Comparison of ENCODE assay signal across 9 cellular contexts in the genomic region with DNA sequence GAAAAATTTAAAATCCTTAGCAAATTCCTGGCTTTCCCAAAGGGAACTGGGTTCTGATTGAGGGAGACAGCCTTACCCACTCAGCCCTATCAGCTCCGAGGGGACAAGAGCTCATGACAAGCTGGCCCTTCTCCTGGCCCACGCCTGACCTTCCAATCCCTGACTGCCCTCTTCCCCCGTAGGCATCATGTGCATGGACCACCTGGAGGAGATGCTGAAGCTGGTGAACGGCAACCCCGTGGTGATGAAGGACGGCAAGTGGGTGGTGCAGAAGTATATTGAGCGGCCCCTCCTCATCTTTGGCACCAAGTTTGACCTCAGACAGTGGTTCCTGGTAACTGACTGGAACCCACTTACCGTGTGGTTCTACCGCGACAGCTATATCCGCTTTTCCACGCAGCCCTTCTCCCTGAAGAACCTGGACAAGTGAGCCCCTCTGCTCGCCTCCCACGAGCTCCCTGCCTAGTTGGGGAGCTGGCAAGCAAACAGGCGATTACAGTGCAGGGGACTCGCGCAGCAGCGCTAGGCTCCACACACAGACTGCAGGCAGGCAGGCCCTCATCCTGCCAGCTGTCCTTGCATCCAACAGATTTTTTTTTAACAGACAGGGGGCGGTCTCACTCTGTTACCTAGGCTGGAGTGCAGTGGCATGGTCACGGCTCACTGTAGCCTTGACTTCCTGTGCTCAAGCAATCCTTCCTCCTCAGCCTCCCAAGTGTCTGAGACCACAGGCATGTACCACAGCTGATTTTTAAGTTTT. TPM values are rescaled to one million over a fixed set of nuclear protein-coding genes. Genes with fewer than 3 reads are reported as not detected.
DNase-seq lines count a peak whose midpoint lies in the region; ATAC-seq and TF ChIP-seq lines count a peak whose summit lies in the region.
"Had no signal": no experiment of that assay in that cellular context is flagged by ENCODE, and none has a peak within 500 bp of the region (broad histone marks: within the 10 kb centered on the region; RNA-seq: fewer than 3 reads in every experiment).

No MANE protein-coding gene starts in this region.

- no peaks in the 10 kb centered on the region for H3K79me2 ChIP-seq in trophoblast cell (ENCODE audit: control insufficient read depth, insufficient read depth, low read length, poor library complexity)

- H2AFZ ChIP-seq in trophoblast cell (ENCODE audit: insufficient read depth, low read length, poor library complexity), result no peak overlapping the region

- no peak overlapping the region for H3K4me2 ChIP-seq in trophoblast cell (ENCODE audit: low read length)
- H3K4me2 ChIP-seq: BLaER1 had no signal

- no peak overlapping the region for H2AK5ac ChIP-seq in trophoblast cell (ENCODE audit: low read length)

- H4K91ac ChIP-seq in trophoblast cell (ENCODE audit: low read depth, low read length), result no peak overlapping the region

- no CpG with 5 or more reads among the region's 20 CpGs for WGBS in trophoblast cell (ENCODE audit: extremely low coverage, insufficient coverage, insufficient read length)

- no peaks in the 10 kb centered on the region for H3K9me3 ChIP-seq in NT2/D1 (ENCODE audit: insufficient read depth, low read length)
- H3K9me3 ChIP-seq in trophoblast cell (ENCODE audit: insufficient read depth, low read depth, low read length), result peaks cover 3% of the 10 kb centered on the region
- H3K9me3 ChIP-seq: BLaER1 had no signal

- no peak overlapping the region for H3K14ac ChIP-seq in trophoblast cell (ENCODE audit: low read length)

- no peak overlapping the region for H2BK120ac ChIP-seq in trophoblast cell (ENCODE audit: insufficient read depth, low read length, poor library complexity)

- DNase-seq in NCI-H2196 (lab: John Stamatoyannopoulos, UW; ENCODE audit: unreplicated experiment), result peak; percentile 1
- DNase-seq in NCI-H2196 treated with DMSO at 0.1 percent for 48 hours (lab: John Stamatoyannopoulos, UW; ENCODE audit: unreplicated experiment), result no peak
- DNase-seq in NT2/D1 (ENCODE audit: low read depth, low spot score), result peak; percentile 51
- peak; percentile 35 to 58 for DNase-seq in cardiac fibroblast (ENCODE audit: low read depth in 2 of 2)
- DNase-seq in trophoblast cell, result peak; percentile 43 to 76
- DNase-seq in GM03348 (ENCODE audit: low spot score), result no peak
- no peak for DNase-seq in NCI-H1436 (lab: John Stamatoyannopoulos, UW)

- no peak overlapping the region for H2BK12ac ChIP-seq in trophoblast cell (ENCODE audit: low read length)

- peaks cover 17% of the 10 kb centered on the region for H3K36me3 ChIP-seq in NT2/D1 (ENCODE audit: insufficient read depth, insufficient read length, low read length)
- H3K36me3 ChIP-seq in trophoblast cell (ENCODE audit: control insufficient read depth in 1 of 2, insufficient read depth in 2 of 2, low read length in 2 of 2), result peaks cover 3 to 10% of the 10 kb centered on the region in 2 experiments

- no peak overlapping the region for H3K9ac ChIP-seq in NT2/D1 (ENCODE audit: insufficient read length, low read depth)
- no peak overlapping the region for H3K9ac ChIP-seq in trophoblast cell (ENCODE audit: low read length)
- H3K9ac ChIP-seq: BLaER1 had no signal

- peak; percentile 32 for TF ChIP-seq CTCF in cardiac fibroblast (IDR thresholded peaks at IDR 0.05; ENCODE audit: low read depth, low read length)

- H3K18ac ChIP-seq in trophoblast cell (ENCODE audit: low read length), result no peak overlapping the region

- no peak overlapping the region for H4K8ac ChIP-seq in trophoblast cell (ENCODE audit: low read depth, low read length)

- no peak overlapping the region for H3K23ac ChIP-seq in trophoblast cell (ENCODE audit: low read length)

- no peak for ATAC-seq in HG02840 (IDR thresholded peaks at IDR 0.05; ENCODE audit: low FRiP score, unreplicated experiment)

- H4K12ac ChIP-seq in trophoblast cell (ENCODE audit: low read depth, low read length), result no peak overlapping the region

- no peaks in the 10 kb centered on the region for H3K27me3 ChIP-seq in NT2/D1 (ENCODE audit: insufficient read depth, insufficient read length)
- no peaks in the 10 kb centered on the region for H3K27me3 ChIP-seq in trophoblast cell (ENCODE audit: insufficient read depth, low read length)
- H3K27me3 ChIP-seq: BLaER1 had no signal

- no peak overlapping the region for H3K27ac ChIP-seq in trophoblast cell (ENCODE audit: low read depth, low read length)
- H3K27ac ChIP-seq: BLaER1 had no signal

- H3K79me1 ChIP-seq in trophoblast cell (ENCODE audit: low read length), result no peaks in the 10 kb centered on the region

- peaks cover 5% of the 10 kb centered on the region for H3K4me1 ChIP-seq in NT2/D1 (ENCODE audit: insufficient read depth, insufficient read length)
- no peaks in the 10 kb centered on the region for H3K4me1 ChIP-seq in trophoblast cell (ENCODE audit: control insufficient read depth in 1 of 2, insufficient read depth in 2 of 2, low read length in 2 of 2)

- H3K4me3 ChIP-seq in NT2/D1 (ENCODE audit: insufficient read length, low read depth), result no peak overlapping the region
- H3K4me3 ChIP-seq in cardiac fibroblast (replicated peaks in 1 of 2; ENCODE audit: low read depth in 2 of 2, low read length in 2 of 2), result no peak overlapping the region
- no peak overlapping the region for H3K4me3 ChIP-seq in trophoblast cell (ENCODE audit: low read depth, low read length)
- H3K4me3 ChIP-seq: BLaER1 had no signal

- H3K4ac ChIP-seq in trophoblast cell (ENCODE audit: low read depth, low read length), result no peak overlapping the region

- no peak overlapping the region for H2BK5ac ChIP-seq in trophoblast cell (ENCODE audit: low read depth, low read length, poor library complexity)

RNA-seq across cellular contexts. Expression of gene RPUSD3, which starts 16.8 kb away (rescaled TPM):
- polyA plus RNA-seq in trophoblast cell (2013), result 40.2 and 42.5 TPM in 2 replicates

RNA-seq across cellular contexts. Expression of gene TTLL3, which starts 16.9 kb away (rescaled TPM):
- 11.9 and 12.1 TPM in 2 replicates for polyA plus RNA-seq in trophoblast cell (2013)

RNA-seq across cellular contexts. Expression of gene ARPC4, which starts 34.1 kb away (rescaled TPM):
- 86.4 and 87.7 TPM in 2 replicates for polyA plus RNA-seq in trophoblast cell (2013)

RNA-seq across cellular contexts. Expression of gene TADA3, which starts 34.7 kb away (rescaled TPM):
- 56.0 and 56.8 TPM in 2 replicates for polyA plus RNA-seq in trophoblast cell (2013)

RNA-seq across cellular contexts. Expression of gene CIDEC, which starts 53.1 kb away (rescaled TPM):
- polyA plus RNA-seq in trophoblast cell (2013), result 0.11 TPM in 2 replicates

Comparison
In these comparisons a context has a peak if more than half of its experiments do, and no peak if none do; other contexts are left out.
1. DNase-seq: peak in NCI-H2196 (single experiment), NT2/D1 (single experiment), cardiac fibroblast (2 of 2) and trophoblast cell (2 of 2); none in NCI-H2196 treated with DMSO at 0.1 percent for 48 hours (single experiment), GM03348 (single experiment) and NCI-H1436 (single experiment).